32 cellular contexts compared by ENCODE assay signal in genomic region chr20:14114049-14114448, GRCh38.
"Had no signal": no experiment of that assay in that cellular context is flagged by ENCODE, and none has a peak within 500 bp of the region (broad histone marks: within the 10 kb centered on the region; RNA-seq: fewer than 3 reads in every experiment).

No MANE protein-coding gene starts in this region.

- H3K36me3 Mint-ChIP-seq: immature natural killer cell; naive thymus-derived CD4-positive, alpha-beta T cell; stimulated activated naive B cell treated with anti-CD40 and anti-IgM and Interleukin-4, amounts not matched to agents 10 μg/mL and 1 μg/mL and 100 μg/mL, for 72 hours had no signal

- H3K36me3 ChIP-seq: left lung, lower lobe of right lung, pancreas, prostate gland, stomach, thyroid gland, transverse colon, upper lobe of left lung, vagina had no signal

- H3K4me1 Mint-ChIP-seq: immature natural killer cell; naive thymus-derived CD4-positive, alpha-beta T cell; nephron; neural crest cell; stimulated activated naive B cell treated with anti-CD40 and anti-IgM and Interleukin-4, amounts not matched to agents 10 μg/mL and 1 μg/mL and 100 μg/mL, for 72 hours had no signal

- ATAC-seq: left colon; left lung; lower lobe of right lung; mucosa of descending colon; naive thymus-derived CD4-positive, alpha-beta T cell; pancreas; right cardiac atrium; sciatic nerve; stimulated activated naive B cell treated with anti-CD40 and anti-IgM and Interleukin-4, amounts not matched to agents 10 μg/mL and 1 μg/mL and 100 μg/mL, for 72 hours; stimulated activated naive CD8-positive, alpha-beta T cell treated with anti-CD3 and anti-CD28 coated beads, Interleukin-15, Interleukin-2, amounts not matched to agents 100 U/mL and 50 U/mL, for 24 hours had no signal

- H3K27ac ChIP-seq: left lung, lower lobe of right lung, pancreas, prostate gland, skin epidermis, stomach, testis, thyroid gland, transverse colon, upper lobe of left lung, vagina had no signal

- H3K4me3 Mint-ChIP-seq: immature natural killer cell; naive thymus-derived CD4-positive, alpha-beta T cell; nephron; neural crest cell; stimulated activated naive B cell treated with anti-CD40 and anti-IgM and Interleukin-4, amounts not matched to agents 10 μg/mL and 1 μg/mL and 100 μg/mL, for 72 hours had no signal

- DNase-seq: hippocampal formation; immature natural killer cell; kidney; left colon; left lung; lower lobe of right lung; mammary epithelial cell; midbrain; mucosa of descending colon; naive thymus-derived CD4-positive, alpha-beta T cell; nucleus accumbens; pancreas; posterior cingulate gyrus; retina; right cardiac atrium; stimulated activated CD4-positive, alpha-beta T cell treated with anti-CD3 and anti-CD28 coated beads, Interleukin-12 subunit alpha, Interleukin-12 subunit beta, amount 100 ng/mL, for 4 hours; stimulated activated CD4-positive, alpha-beta T cell treated with anti-CD3 and anti-CD28 coated beads, Interleukin-15, amount 100 ng/mL, for 24 hours; stimulated activated CD4-positive, alpha-beta T cell treated with anti-CD3 and anti-CD28 coated beads, Interleukin-2, amount 100 ng/mL, for 24 hours; stimulated activated CD4-positive, alpha-beta T cell treated with anti-CD3 and anti-CD28 coated beads, Interleukin-4, amount 100 ng/mL, for 1 hour; stimulated activated naive B cell treated with anti-CD40 and anti-IgM and Interleukin-4, amounts not matched to agents 10 μg/mL and 1 μg/mL and 100 μg/mL, for 72 hours; stimulated activated naive CD8-positive, alpha-beta T cell treated with anti-CD3 and anti-CD28 coated beads, Interleukin-15, Interleukin-2, amounts not matched to agents 100 U/mL and 50 U/mL, for 24 hours; stomach; testis; thyroid gland; transverse colon; upper lobe of left lung had no signal

- H3K27me3 ChIP-seq: left lung, stomach, testis, thyroid gland, transverse colon, upper lobe of left lung, vagina had no signal

- H3K4me3 ChIP-seq: left lung, lower lobe of right lung, mucosa of descending colon, pancreas, prostate gland, skin epidermis, stomach, testis, thyroid gland, transverse colon, upper lobe of left lung, vagina had no signal

- H3K27me3 Mint-ChIP-seq: naive thymus-derived CD4-positive, alpha-beta T cell; stimulated activated naive B cell treated with anti-CD40 and anti-IgM and Interleukin-4, amounts not matched to agents 10 μg/mL and 1 μg/mL and 100 μg/mL, for 72 hours had no signal

- H3K4me1 ChIP-seq: left lung, lower lobe of right lung, pancreas, prostate gland, stomach, testis, thyroid gland, transverse colon, upper lobe of left lung, vagina had no signal

- H3K27ac Mint-ChIP-seq: immature natural killer cell; naive thymus-derived CD4-positive, alpha-beta T cell; nephron; stimulated activated naive B cell treated with anti-CD40 and anti-IgM and Interleukin-4, amounts not matched to agents 10 μg/mL and 1 μg/mL and 100 μg/mL, for 72 hours had no signal
